Comparison of ENCODE assay signal across 7 cellular contexts in genomic region chr11:47863189-47863892, GRCh38. TPM values are rescaled to one million over a fixed set of nuclear protein-coding genes. Genes with fewer than 3 reads are reported as not detected.
A peak's percentile ranks its signal among the peaks of the same experiment; 100 is the strongest.
DNase-seq lines count a peak whose midpoint lies in the region; ATAC-seq, FAIRE-seq and TF ChIP-seq lines count a peak whose summit lies in the region.

No MANE protein-coding gene starts in this region.

- H3K14ac ChIP-seq in trophoblast cell (ENCODE audit: low read length) = no peak overlapping the region

- no peak overlapping the region for H3K4me3 ChIP-seq in trophoblast cell (ENCODE audit: low read depth, low read length)

- no peak overlapping the region for H3K23ac ChIP-seq in trophoblast cell (ENCODE audit: low read length)

- peak; percentile 76 for FAIRE-seq in GM18507 (lab: Jason Lieb, UNC)
- FAIRE-seq in islet of Langerhans (lab: Jason Lieb, UNC) = peak; percentile 47

- ATAC-seq in HG02884 (IDR thresholded peaks at IDR 0.05; ENCODE audit: unreplicated experiment) (peak; percentile 47), SK-N-SH treated with all-trans-retinoic acid at 6 μM for 48 hours (peak; percentile 90), left colon (no peak)

- peaks cover 33% of the 10 kb centered on the region for H3K4me1 Mint-ChIP-seq in chondrocyte (ENCODE audit: low read depth)

- H3K36me3 Mint-ChIP-seq in chondrocyte (ENCODE audit: low read depth) = no peaks in the 10 kb centered on the region

- intact Hi-C loops in left colon (cut with DNase I, micrococcal nuclease) = no loop called here

- no peaks in the 10 kb centered on the region for H3K79me2 ChIP-seq in trophoblast cell (ENCODE audit: control insufficient read depth, insufficient read depth, low read length, poor library complexity)

- no peak for TF ChIP-seq CTCF in chondrocyte (IDR thresholded peaks at IDR 0.05)

- no peaks in the 10 kb centered on the region for H3K27me3 ChIP-seq in trophoblast cell (ENCODE audit: insufficient read depth, low read length)

- H2BK5ac ChIP-seq in trophoblast cell (ENCODE audit: low read depth, low read length, poor library complexity) = no peak overlapping the region

- no peak overlapping the region for H3K4me2 ChIP-seq in trophoblast cell (ENCODE audit: low read length)

- H3K4ac ChIP-seq in trophoblast cell (ENCODE audit: low read depth, low read length) = no peak overlapping the region

- no peak overlapping the region for H2AK5ac ChIP-seq in trophoblast cell (ENCODE audit: low read length)

- no peaks in the 10 kb centered on the region for H3K9me3 Mint-ChIP-seq in chondrocyte (ENCODE audit: low read depth)

- no peaks in the 10 kb centered on the region for H3K27me3 Mint-ChIP-seq in chondrocyte (ENCODE audit: low read depth)

- no peaks in the 10 kb centered on the region for H3K36me3 ChIP-seq in trophoblast cell (ENCODE audit: control insufficient read depth in 1 of 2, insufficient read depth in 2 of 2, low read length in 2 of 2)

- WGBS in trophoblast cell (ENCODE audit: extremely low coverage, insufficient coverage, insufficient read length) = no CpG with 5 or more reads among the region's 4 CpGs

- no peak overlapping the region for H3K27ac Mint-ChIP-seq in chondrocyte (ENCODE audit: unreplicated experiment)

- H3K4me3 Mint-ChIP-seq in chondrocyte (ENCODE audit: unreplicated experiment) = no peak overlapping the region

- peaks cover 6% of the 10 kb centered on the region for H3K79me1 ChIP-seq in trophoblast cell (ENCODE audit: low read length)

- no peak overlapping the region for H4K12ac ChIP-seq in trophoblast cell (ENCODE audit: low read depth, low read length)

- DNase-seq in GM18507 (ENCODE audit: extremely low spot score, insufficient read length, low read depth) (no peak), chondrocyte (ENCODE audit: low spot score) (no peak), left colon (no peak), trophoblast cell (no peak)

- no peak overlapping the region for H2BK12ac ChIP-seq in trophoblast cell (ENCODE audit: low read length)

- no peaks in the 10 kb centered on the region for H3K9me3 ChIP-seq in trophoblast cell (ENCODE audit: insufficient read depth, low read depth, low read length)

- H2AFZ ChIP-seq in trophoblast cell (ENCODE audit: insufficient read depth, low read length, poor library complexity) = no peak overlapping the region

- no peak overlapping the region for H4K8ac ChIP-seq in trophoblast cell (ENCODE audit: low read depth, low read length)

- no peak overlapping the region for H3K9ac ChIP-seq in trophoblast cell (ENCODE audit: low read length)

- no peak overlapping the region for H3K18ac ChIP-seq in trophoblast cell (ENCODE audit: low read length)

- no peak overlapping the region for H4K91ac ChIP-seq in trophoblast cell (ENCODE audit: low read depth, low read length)

- no peak overlapping the region for H3K27ac ChIP-seq in trophoblast cell (ENCODE audit: low read depth, low read length)

- peaks cover 8 to 9% of the 10 kb centered on the region in 2 experiments for H3K4me1 ChIP-seq in trophoblast cell (ENCODE audit: control insufficient read depth in 1 of 2, insufficient read depth in 2 of 2, low read length in 2 of 2)

- H2BK120ac ChIP-seq in trophoblast cell (ENCODE audit: insufficient read depth, low read length, poor library complexity) = no peak overlapping the region

TF ChIP-seq in SK-N-SH treated with all-trans-retinoic acid at 6 μM for 48 hours, 23 proteins besides CTCF, POLR2A, EP300 and RAD21 (continues in another document):
- TF ChIP-seq CSDC2 (CRISPR knock-in tag; IDR thresholded peaks at IDR 0.05) = no peak
- TF ChIP-seq, protein P1, sequence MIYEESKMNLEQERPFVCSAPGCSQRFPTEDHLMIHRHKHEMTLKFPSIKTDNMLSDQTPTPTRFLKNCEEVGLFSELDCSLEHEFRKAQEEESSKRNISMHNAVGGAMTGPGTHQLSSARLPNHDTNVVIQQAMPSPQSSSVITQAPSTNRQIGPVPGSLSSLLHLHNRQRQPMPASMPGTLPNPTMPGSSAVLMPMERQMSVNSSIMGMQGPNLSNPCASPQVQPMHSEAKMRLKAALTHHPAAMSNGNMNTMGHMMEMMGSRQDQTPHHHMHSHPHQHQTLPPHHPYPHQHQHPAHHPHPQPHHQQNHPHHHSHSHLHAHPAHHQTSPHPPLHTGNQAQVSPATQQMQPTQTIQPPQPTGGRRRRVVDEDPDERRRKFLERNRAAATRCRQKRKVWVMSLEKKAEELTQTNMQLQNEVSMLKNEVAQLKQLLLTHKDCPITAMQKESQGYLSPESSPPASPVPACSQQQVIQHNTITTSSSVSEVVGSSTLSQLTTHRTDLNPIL (CRISPR knock-in tag; IDR thresholded peaks at IDR 0.05; ENCODE audit: low read depth) = no peak
- TF ChIP-seq, protein P2, sequence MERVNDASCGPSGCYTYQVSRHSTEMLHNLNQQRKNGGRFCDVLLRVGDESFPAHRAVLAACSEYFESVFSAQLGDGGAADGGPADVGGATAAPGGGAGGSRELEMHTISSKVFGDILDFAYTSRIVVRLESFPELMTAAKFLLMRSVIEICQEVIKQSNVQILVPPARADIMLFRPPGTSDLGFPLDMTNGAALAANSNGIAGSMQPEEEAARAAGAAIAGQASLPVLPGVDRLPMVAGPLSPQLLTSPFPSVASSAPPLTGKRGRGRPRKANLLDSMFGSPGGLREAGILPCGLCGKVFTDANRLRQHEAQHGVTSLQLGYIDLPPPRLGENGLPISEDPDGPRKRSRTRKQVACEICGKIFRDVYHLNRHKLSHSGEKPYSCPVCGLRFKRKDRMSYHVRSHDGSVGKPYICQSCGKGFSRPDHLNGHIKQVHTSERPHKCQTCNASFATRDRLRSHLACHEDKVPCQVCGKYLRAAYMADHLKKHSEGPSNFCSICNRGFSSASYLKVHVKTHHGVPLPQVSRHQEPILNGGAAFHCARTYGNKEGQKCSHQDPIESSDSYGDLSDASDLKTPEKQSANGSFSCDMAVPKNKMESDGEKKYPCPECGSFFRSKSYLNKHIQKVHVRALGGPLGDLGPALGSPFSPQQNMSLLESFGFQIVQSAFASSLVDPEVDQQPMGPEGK (CRISPR knock-in tag; IDR thresholded peaks at IDR 0.05; ENCODE audit: borderline replicate concordance) = no peak
- no peak for TF ChIP-seq ZNF8 (CRISPR knock-in tag; IDR thresholded peaks at IDR 0.05)
- peak; percentile 84 for TF ChIP-seq TCF4 (CRISPR knock-in tag; IDR thresholded peaks at IDR 0.05; ENCODE audit: borderline replicate concordance)
- TF ChIP-seq ESRRG (CRISPR knock-in tag; IDR thresholded peaks at IDR 0.05) = no peak
- TF ChIP-seq PPARA (CRISPR knock-in tag; IDR thresholded peaks at IDR 0.05; ENCODE audit: borderline replicate concordance) = no peak
- TF ChIP-seq TSHZ2 (CRISPR knock-in tag; IDR thresholded peaks at IDR 0.05) = no peak
- TF ChIP-seq ZNF70 (CRISPR knock-in tag; IDR thresholded peaks at IDR 0.05) = 0 out of 2 replicates have a peak, but pooled peaks have one; percentile 44
- no peak for TF ChIP-seq ZFP30 (CRISPR knock-in tag; IDR thresholded peaks at IDR 0.05)
- TF ChIP-seq TOX (CRISPR knock-in tag; IDR thresholded peaks at IDR 0.05; ENCODE audit: borderline replicate concordance) = no peak
- no peak for TF ChIP-seq ZNF565 (CRISPR knock-in tag; conservative IDR thresholded peaks at IDR 0.05; ENCODE audit: low read depth)
- TF ChIP-seq ZFP3 (CRISPR knock-in tag; IDR thresholded peaks at IDR 0.05) = no peak
- TF ChIP-seq GLIS3 (CRISPR knock-in tag; IDR thresholded peaks at IDR 0.05) = no peak
- TF ChIP-seq, protein P3, sequence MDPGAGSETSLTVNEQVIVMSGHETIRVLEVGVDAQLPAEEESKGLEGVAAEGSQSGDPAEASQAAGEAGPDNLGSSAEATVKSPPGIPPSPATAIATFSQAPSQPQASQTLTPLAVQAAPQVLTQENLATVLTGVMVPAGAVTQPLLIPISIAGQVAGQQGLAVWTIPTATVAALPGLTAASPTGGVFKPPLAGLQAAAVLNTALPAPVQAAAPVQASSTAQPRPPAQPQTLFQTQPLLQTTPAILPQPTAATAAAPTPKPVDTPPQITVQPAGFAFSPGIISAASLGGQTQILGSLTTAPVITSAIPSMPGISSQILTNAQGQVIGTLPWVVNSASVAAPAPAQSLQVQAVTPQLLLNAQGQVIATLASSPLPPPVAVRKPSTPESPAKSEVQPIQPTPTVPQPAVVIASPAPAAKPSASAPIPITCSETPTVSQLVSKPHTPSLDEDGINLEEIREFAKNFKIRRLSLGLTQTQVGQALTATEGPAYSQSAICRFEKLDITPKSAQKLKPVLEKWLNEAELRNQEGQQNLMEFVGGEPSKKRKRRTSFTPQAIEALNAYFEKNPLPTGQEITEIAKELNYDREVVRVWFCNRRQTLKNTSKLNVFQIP (CRISPR knock-in tag; IDR thresholded peaks at IDR 0.05; ENCODE audit: borderline replicate concordance, low read depth) = no peak
- no peak for TF ChIP-seq OSR1 (CRISPR knock-in tag; IDR thresholded peaks at IDR 0.05)
- no peak for TF ChIP-seq BACH2 (CRISPR knock-in tag; IDR thresholded peaks at IDR 0.05; ENCODE audit: borderline replicate concordance)
- TF ChIP-seq RARB (CRISPR knock-in tag; IDR thresholded peaks at IDR 0.05) = no peak
- peak; percentile 66 for TF ChIP-seq ISL1 (CRISPR knock-in tag; IDR thresholded peaks at IDR 0.05)

RNA-seq across cellular contexts. Expression of gene NUP160, which starts 15.2 kb away (rescaled TPM):
- total RNA-seq in chondrocyte (18.5 to 26.3 TPM (median 19.3 TPM) in 3 replicates), left colon (10 to 100 TPM; 17.2 to 23.4 TPM)
- polyA plus RNA-seq in trophoblast cell (2013) = 27.6 and 28.4 TPM in 2 replicates
